In the genomic region with DNA sequence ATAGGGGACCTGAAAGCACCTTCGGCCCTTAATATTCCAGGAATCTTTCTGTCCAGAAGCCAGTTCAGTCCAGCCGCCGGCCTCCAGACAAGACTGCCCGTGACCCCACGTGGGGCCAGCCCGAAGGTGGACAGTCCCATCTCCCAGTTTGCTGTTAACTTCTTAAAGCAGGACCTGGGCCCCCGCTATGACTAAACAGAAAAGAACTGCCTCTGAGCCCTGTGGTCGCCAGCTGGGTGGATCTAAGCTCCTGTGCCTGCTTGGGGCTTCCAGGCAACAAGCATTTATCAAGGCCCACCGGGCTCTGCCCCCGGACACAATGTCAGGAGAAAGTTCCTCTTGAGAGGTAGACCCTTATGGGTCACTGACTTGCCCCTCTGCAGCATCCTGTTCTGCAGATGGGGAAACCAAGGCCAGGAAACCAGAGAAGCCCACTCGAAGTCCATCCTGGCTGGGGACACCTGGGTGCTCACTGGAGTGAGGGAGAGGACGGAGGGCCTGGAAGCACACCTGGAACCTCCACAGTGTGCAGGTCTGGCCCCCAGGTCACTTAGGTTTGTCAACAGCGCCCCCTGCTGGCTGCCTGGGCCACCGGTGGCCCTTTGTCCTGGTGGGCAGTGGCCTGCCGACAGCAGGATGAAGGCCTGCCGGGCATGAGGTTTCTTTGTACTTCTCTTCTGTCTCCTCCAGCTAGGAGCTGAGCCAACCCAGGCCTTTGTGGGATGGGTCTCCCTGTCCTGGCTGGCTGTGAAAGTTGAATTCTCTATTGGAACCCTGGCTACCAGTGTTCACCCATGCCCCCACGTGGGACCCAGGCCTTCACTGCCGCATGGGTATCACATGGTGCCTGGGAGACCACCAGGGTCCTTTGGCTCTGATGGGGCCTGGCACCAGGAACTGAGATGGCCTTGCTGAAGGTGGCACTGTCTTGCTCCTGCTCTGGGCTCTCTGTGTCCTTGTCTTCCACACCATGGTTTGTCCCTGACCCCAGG, we compare ENCODE assay signal across 8 cellular contexts.
DNase-seq lines count a peak whose midpoint lies in the region; ATAC-seq and TF ChIP-seq lines count a peak whose summit lies in the region.

No MANE protein-coding gene starts in this region.

- no peak overlapping the region for H4K5ac ChIP-seq in H9 (ENCODE audit: insufficient read length, low read depth, low read length)

- intact Hi-C loops in naive thymus-derived CD4-positive, alpha-beta T cell (cut with micrococcal nuclease) = loop anchor here (1.0 to 10.0 kb wide), 8 partner anchors 222 to 1352 kb away; no protein-coding TSS in a partner anchor

- H3K79me1 ChIP-seq in H9 (ENCODE audit: insufficient read depth, low read depth, low read length, poor library complexity, severe bottlenecking) = no peaks in the 10 kb centered on the region

- H3K27me3 ChIP-seq in H9 (ENCODE audit: insufficient read depth, low read length) = no peaks in the 10 kb centered on the region
- H3K27me3 ChIP-seq in endodermal cell (ENCODE audit: control insufficient read depth, insufficient read depth, low read length, poor library complexity, severe bottlenecking) = no peaks in the 10 kb centered on the region
- no peaks in the 10 kb centered on the region for H3K27me3 ChIP-seq in naive thymus-derived CD4-positive, alpha-beta T cell (ENCODE audit: control insufficient read depth in 2 of 2, insufficient read depth in 2 of 2, low read length in 2 of 2)

- no peak overlapping the region; the same call in 1 of the 2 replicates for H3K14ac ChIP-seq in H9 (ENCODE audit: insufficient read depth, low read length)

- peaks cover 3% of the 10 kb centered on the region; the same call in 1 of the 2 replicates for H3K4me1 ChIP-seq in H9 (ENCODE audit: insufficient read depth, low read length)
- H3K4me1 ChIP-seq in endodermal cell (ENCODE audit: control insufficient read depth, insufficient read depth, low read length) = peaks cover 8% of the 10 kb centered on the region
- H3K4me1 ChIP-seq in naive thymus-derived CD4-positive, alpha-beta T cell (ENCODE audit: control insufficient read depth in 2 of 2, insufficient read depth in 2 of 2, low read length in 2 of 2) = peaks cover 0 to 3% of the 10 kb centered on the region in 2 donors

- no peak overlapping the region for H2BK15ac ChIP-seq in H9 (ENCODE audit: low read depth, low read length)

- no peak overlapping the region for H3K9ac ChIP-seq in H9 (ENCODE audit: extremely low read depth, insufficient read length, low read length)
- H3K9ac ChIP-seq in endodermal cell (ENCODE audit: extremely low read depth, low read length, poor library complexity, severe bottlenecking) = no peak overlapping the region

- TF ChIP-seq CTCF in H9 (conservative IDR thresholded peaks at IDR 0.05) (peak; percentile 97), endodermal cell (conservative IDR thresholded peaks at IDR 0.05) (peak; percentile 99)

- H2AFZ ChIP-seq in H9 (ENCODE audit: low read length) = no peak overlapping the region

- H3T11ph ChIP-seq in H9 (ENCODE audit: low read length) = no peak overlapping the region

- H4K8ac ChIP-seq in H9 (replicated peaks; ENCODE audit: insufficient read length, low read depth, low read length) = no peak overlapping the region

- H3K56ac ChIP-seq in H9 (ENCODE audit: insufficient read length, low read depth, low read length) = no peak overlapping the region

- H3K4me3 Mint-ChIP-seq in H9 (no peak overlapping the region), endodermal cell (no peak overlapping the region)
- no peak overlapping the region for H3K4me3 Mint-ChIP-seq in naive thymus-derived CD4-positive, alpha-beta T cell
- H3K4me3 Mint-ChIP-seq in stimulated activated effector memory CD8-positive, alpha-beta T cell treated with anti-CD3 and anti-CD28 coated beads, Interleukin-12 subunit alpha, Interleukin-12 subunit beta, amount 100 ng/mL, for 72 hours = no peak overlapping the region

- no peak overlapping the region for H2BK5ac ChIP-seq in H9 (ENCODE audit: insufficient read length, low read length)

- H3K18ac ChIP-seq in H9 (ENCODE audit: insufficient read length, low read depth, low read length) = no peak overlapping the region

- CTCF ChIA-PET in naive thymus-derived CD4-positive, alpha-beta T cell (lab: Charles Lee) = interaction anchor here (0.6 to 6.8 kb wide), 7 partner anchors 9 to 1163 kb away, joined by 3 to 77 read pairs (median 4); no protein-coding TSS in a partner anchor

- no peaks in the 10 kb centered on the region for H3K79me2 ChIP-seq in H9 (ENCODE audit: insufficient read depth, low read length)

- no peaks in the 10 kb centered on the region; the same call in 1 of the 2 replicates for H3K27me3 Mint-ChIP-seq in H9 (ENCODE audit: low read depth)
- H3K27me3 Mint-ChIP-seq in endodermal cell (ENCODE audit: insufficient read depth) = no peaks in the 10 kb centered on the region
- H3K27me3 Mint-ChIP-seq in naive thymus-derived CD4-positive, alpha-beta T cell = no peaks in the 10 kb centered on the region

- no CpG with 5 or more reads among the region's 18 CpGs for WGBS in H9 (ENCODE audit: extremely low coverage, insufficient read length, low lambda C conversion rate)
- 77 to 81% methylated on average over 10 to 18 of the region's 18 CpGs for whole genome bisulfite sequencing in endodermal cell (ENCODE audit: insufficient coverage in 1 of 2, insufficient read length in 1 of 2), 2 experiments

- DNase-seq in COLO829 (ENCODE audit: low spot score) = peak; percentile 41
- peak; percentile 87 for DNase-seq in H9
- peak; percentile 4 to 67 for DNase-seq in NCI-H526 (lab: John Stamatoyannopoulos, UW)
- peak; percentile 32 to 87 (median 72) for DNase-seq in activated CD8-positive, alpha-beta memory T cell treated with anti-CD3 and anti-CD28 coated beads for 48 hours (ENCODE audit: low read depth in 2 of 3, low spot score in 2 of 3)
- peak; percentile 96 for DNase-seq in endodermal cell
- peak; percentile 31 to 82 (median 59) for DNase-seq in naive thymus-derived CD4-positive, alpha-beta T cell
- peak; percentile 80 to 92 for DNase-seq in stimulated activated effector memory CD8-positive, alpha-beta T cell treated with anti-CD3 and anti-CD28 coated beads, Interleukin-12 subunit alpha, Interleukin-12 subunit beta, amount 100 ng/mL, for 72 hours (ENCODE audit: low spot score in 2 of 2)
- DNase-seq in dedifferentiated amniotic fluid mesenchymal stem cell (ENCODE audit: extremely low spot score) = no peak

- H2BK12ac ChIP-seq in H9 (ENCODE audit: insufficient read length, low read depth, low read length) = no peak overlapping the region

- H3K9me3 Mint-ChIP-seq in H9 = no peaks in the 10 kb centered on the region
- H3K9me3 Mint-ChIP-seq in endodermal cell = no peaks in the 10 kb centered on the region
- no peaks in the 10 kb centered on the region for H3K9me3 Mint-ChIP-seq in naive thymus-derived CD4-positive, alpha-beta T cell
- H3K9me3 Mint-ChIP-seq in stimulated activated effector memory CD8-positive, alpha-beta T cell treated with anti-CD3 and anti-CD28 coated beads, Interleukin-12 subunit alpha, Interleukin-12 subunit beta, amount 100 ng/mL, for 72 hours = no peaks in the 10 kb centered on the region

- no peak overlapping the region for H3K4ac ChIP-seq in H9 (ENCODE audit: low read depth, low read length)

- H2AK5ac ChIP-seq in H9 (ENCODE audit: insufficient read length, low read length) = no peak overlapping the region

- peak; percentile 65 for ATAC-seq in naive thymus-derived CD4-positive, alpha-beta T cell
- ATAC-seq in stimulated activated effector memory CD8-positive, alpha-beta T cell treated with anti-CD3 and anti-CD28 coated beads, Interleukin-12 subunit alpha, Interleukin-12 subunit beta, amount 100 ng/mL, for 72 hours = peak; percentile 54

- peak overlapping the region; percentile 78 for H4K91ac ChIP-seq in H9 (ENCODE audit: insufficient read length, low read depth, low read length)

- H3K4me1 Mint-ChIP-seq in H9 (peaks cover 5 to 22% of the 10 kb centered on the region in 2 experiments; a peak in 3 of 4 replicates), endodermal cell (no peaks in the 10 kb centered on the region)
- H3K4me1 Mint-ChIP-seq in naive thymus-derived CD4-positive, alpha-beta T cell = peaks cover 0 to 10% (median 5%) of the 10 kb centered on the region in 7 donors
- peaks cover 10% of the 10 kb centered on the region for H3K4me1 Mint-ChIP-seq in stimulated activated effector memory CD8-positive, alpha-beta T cell treated with anti-CD3 and anti-CD28 coated beads, Interleukin-12 subunit alpha, Interleukin-12 subunit beta, amount 100 ng/mL, for 72 hours

- H3K27ac Mint-ChIP-seq in H9 (no peak overlapping the region), endodermal cell (no peak overlapping the region)
- no peak overlapping the region for H3K27ac Mint-ChIP-seq in naive thymus-derived CD4-positive, alpha-beta T cell
- H3K27ac Mint-ChIP-seq in stimulated activated effector memory CD8-positive, alpha-beta T cell treated with anti-CD3 and anti-CD28 coated beads, Interleukin-12 subunit alpha, Interleukin-12 subunit beta, amount 100 ng/mL, for 72 hours = no peak overlapping the region

- POLR2A ChIA-PET in naive thymus-derived CD4-positive, alpha-beta T cell (lab: Charles Lee) = no interaction called here

- H4K20me1 ChIP-seq in H9 (ENCODE audit: control insufficient read depth, insufficient read depth, insufficient read length) = no peaks in the 10 kb centered on the region

- no peak overlapping the region for H3K4me3 ChIP-seq in endodermal cell (ENCODE audit: low read length)
- H3K4me3 ChIP-seq in naive thymus-derived CD4-positive, alpha-beta T cell (ENCODE audit: low read length) = no peak overlapping the region

- peaks cover 26% of the 10 kb centered on the region for H3K36me3 ChIP-seq in endodermal cell (ENCODE audit: control insufficient read depth, insufficient read depth, low read length)
- H3K36me3 ChIP-seq in naive thymus-derived CD4-positive, alpha-beta T cell (ENCODE audit: control insufficient read depth in 2 of 3, insufficient read depth in 3 of 3, low read length in 3 of 3) = peaks cover 0 to 5% (median 0%) of the 10 kb centered on the region in 3 experiments

- H3K23ac ChIP-seq in H9 (ENCODE audit: insufficient read length, low read depth, low read length) = no peak overlapping the region

- no peaks in the 10 kb centered on the region for H3K9me3 ChIP-seq in H9 (ENCODE audit: control insufficient read depth, low read depth, low read length)
- H3K9me3 ChIP-seq in endodermal cell (ENCODE audit: control insufficient read depth, low read length) = no peaks in the 10 kb centered on the region
- H3K9me3 ChIP-seq in naive thymus-derived CD4-positive, alpha-beta T cell (ENCODE audit: control insufficient read depth in 2 of 3, low read length in 3 of 3) = no peaks in the 10 kb centered on the region

- no peak overlapping the region for H2BK20ac ChIP-seq in H9 (ENCODE audit: low read depth, low read length, poor library complexity, severe bottlenecking)

- H3K36me3 Mint-ChIP-seq in H9 (ENCODE audit: insufficient read depth in 1 of 3, low read depth in 3 of 3) (peaks cover 2 to 5% (median 2%) of the 10 kb centered on the region in 3 experiments; a peak in 5 of 7 replicates), endodermal cell (ENCODE audit: low read depth) (peaks cover 12% of the 10 kb centered on the region)
- H3K36me3 Mint-ChIP-seq in naive thymus-derived CD4-positive, alpha-beta T cell = peaks cover 0 to 7% (median 0%) of the 10 kb centered on the region in 5 donors
- H3K36me3 Mint-ChIP-seq in stimulated activated effector memory CD8-positive, alpha-beta T cell treated with anti-CD3 and anti-CD28 coated beads, Interleukin-12 subunit alpha, Interleukin-12 subunit beta, amount 100 ng/mL, for 72 hours = peaks cover 12% of the 10 kb centered on the region

- no peak overlapping the region for H3K27ac ChIP-seq in H9 (ENCODE audit: insufficient read length, low read depth, low read length)
- peak overlapping the region; percentile 53 for H3K27ac ChIP-seq in endodermal cell (ENCODE audit: low read depth, low read length)
- no peak overlapping the region for H3K27ac ChIP-seq in naive thymus-derived CD4-positive, alpha-beta T cell (ENCODE audit: low read depth, low read length)

- no peaks in the 10 kb centered on the region for H3K23me2 ChIP-seq in H9 (ENCODE audit: insufficient read length, low read depth, low read length, poor library complexity, severe bottlenecking)

- H2BK120ac ChIP-seq in H9 (ENCODE audit: low read depth, low read length, poor library complexity, severe bottlenecking) = no peak overlapping the region

- no peak overlapping the region for H3K4me2 ChIP-seq in H9 (ENCODE audit: insufficient read depth, insufficient read length, low read length)
